5 cellular contexts compared by ENCODE assay signal in genomic region chr11:134675983-134676382, GRCh38.
"Had no signal": no experiment of that assay in that cellular context is flagged by ENCODE, and none has a peak within 500 bp of the region (broad histone marks: within the 10 kb centered on the region; RNA-seq: fewer than 3 reads in every experiment).

No MANE protein-coding gene starts in this region.

- H3K9me3 Mint-ChIP-seq: GM23338 had no signal

- H3K4me3 ChIP-seq: GM23338, K562 had no signal

- H2AFZ ChIP-seq: GM23338 had no signal

- H3K27ac Mint-ChIP-seq: GM23338, H9 had no signal

- H3K4me3 Mint-ChIP-seq: GM23338, H9 had no signal

- DNase-seq: H9, HCEC 1CT, IMR-90 had no signal

- ATAC-seq: GM23338, K562 had no signal

- H3K4me2 ChIP-seq: GM23338 had no signal
